In genomic region chr10:30550967-30551815, GRCh38 we compare ENCODE assay signal across 1 cellular context.
TF ChIP-seq lines count a peak whose summit lies in the region.

No MANE protein-coding gene starts in this region.

TF ChIP-seq in WTC11, 78 proteins besides CTCF, POLR2A, EP300 and RAD21 (continued from another document):
- TF ChIP-seq HMGXB4 (CRISPR knock-in tag; IDR thresholded peaks at IDR 0.05), result no peak
- no peak for TF ChIP-seq RORB (CRISPR knock-in tag; IDR thresholded peaks at IDR 0.05)
- no peak for TF ChIP-seq NR1H2 (CRISPR knock-in tag; IDR thresholded peaks at IDR 0.05)
- no peak for TF ChIP-seq FOXP4 (CRISPR knock-in tag; IDR thresholded peaks at IDR 0.05)
- no peak for TF ChIP-seq USF1 (CRISPR knock-in tag; IDR thresholded peaks at IDR 0.05)
- TF ChIP-seq E2F4 (CRISPR knock-in tag; IDR thresholded peaks at IDR 0.05; ENCODE audit: borderline replicate concordance, low read depth), result no peak
- TF ChIP-seq STAT6 (CRISPR knock-in tag; conservative IDR thresholded peaks at IDR 0.05; ENCODE audit: low read depth), result no peak
- no peak for TF ChIP-seq ZBTB43 (CRISPR knock-in tag; IDR thresholded peaks at IDR 0.05)
- TF ChIP-seq MLX (CRISPR knock-in tag; IDR thresholded peaks at IDR 0.05), result no peak
- no peak for TF ChIP-seq ZNF138 (CRISPR knock-in tag; conservative IDR thresholded peaks at IDR 0.05)
- no peak for TF ChIP-seq GABPB1 (CRISPR knock-in tag; IDR thresholded peaks at IDR 0.05)
- no peak for TF ChIP-seq ZMAT4 (CRISPR knock-in tag; IDR thresholded peaks at IDR 0.05)
- no peak for TF ChIP-seq ATF2 (CRISPR knock-in tag; IDR thresholded peaks at IDR 0.05; ENCODE audit: borderline replicate concordance, low read depth)
- no peak for TF ChIP-seq ZNF121 (CRISPR knock-in tag; IDR thresholded peaks at IDR 0.05)
